ENCODE assay signal across 8 cellular contexts in the genomic region with DNA sequence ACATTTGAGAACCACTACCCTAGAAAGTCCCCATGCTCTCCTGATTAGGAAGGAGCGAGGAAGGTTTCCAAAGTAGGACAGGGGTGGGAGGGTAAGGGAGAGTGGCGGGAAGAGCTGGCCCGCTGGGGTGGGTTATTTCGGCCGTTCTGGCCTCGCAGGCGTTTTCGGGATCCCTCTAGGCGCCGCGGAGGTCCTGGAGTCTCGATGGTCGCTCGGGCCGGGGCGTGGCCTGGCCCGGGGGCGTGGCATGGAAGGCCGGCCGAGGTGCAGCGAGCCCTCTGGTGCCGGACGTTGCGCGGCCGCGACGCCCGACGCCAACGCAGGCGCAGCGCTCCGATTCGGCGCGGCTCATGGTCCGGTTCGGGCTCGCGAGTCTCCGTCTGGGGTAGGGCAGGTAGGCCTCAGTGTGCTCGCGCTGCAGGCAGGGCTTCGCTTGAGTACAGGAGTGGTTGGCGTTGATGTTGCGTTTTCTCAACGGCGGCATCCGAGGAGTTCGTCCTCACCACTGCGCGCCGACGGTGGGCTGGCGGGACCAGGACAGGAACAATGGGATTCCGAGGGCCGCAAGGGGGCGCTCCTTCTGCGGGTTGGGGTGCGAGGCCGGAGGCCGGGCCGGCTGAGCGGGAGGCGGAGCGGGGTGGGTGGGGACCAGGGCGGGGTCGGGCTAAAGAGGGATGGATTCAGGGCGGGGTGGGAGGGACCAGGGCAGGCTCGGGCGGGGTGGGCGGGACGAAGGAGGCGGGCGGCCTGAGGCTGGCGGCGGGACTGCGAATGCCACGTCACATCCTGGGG. TPM values are rescaled to one million over a fixed set of nuclear protein-coding genes. Genes with fewer than 3 reads are reported as not detected.
DNase-seq lines count a peak whose midpoint lies in the region; ATAC-seq and TF ChIP-seq lines count a peak whose summit lies in the region.

A gene with protein sequence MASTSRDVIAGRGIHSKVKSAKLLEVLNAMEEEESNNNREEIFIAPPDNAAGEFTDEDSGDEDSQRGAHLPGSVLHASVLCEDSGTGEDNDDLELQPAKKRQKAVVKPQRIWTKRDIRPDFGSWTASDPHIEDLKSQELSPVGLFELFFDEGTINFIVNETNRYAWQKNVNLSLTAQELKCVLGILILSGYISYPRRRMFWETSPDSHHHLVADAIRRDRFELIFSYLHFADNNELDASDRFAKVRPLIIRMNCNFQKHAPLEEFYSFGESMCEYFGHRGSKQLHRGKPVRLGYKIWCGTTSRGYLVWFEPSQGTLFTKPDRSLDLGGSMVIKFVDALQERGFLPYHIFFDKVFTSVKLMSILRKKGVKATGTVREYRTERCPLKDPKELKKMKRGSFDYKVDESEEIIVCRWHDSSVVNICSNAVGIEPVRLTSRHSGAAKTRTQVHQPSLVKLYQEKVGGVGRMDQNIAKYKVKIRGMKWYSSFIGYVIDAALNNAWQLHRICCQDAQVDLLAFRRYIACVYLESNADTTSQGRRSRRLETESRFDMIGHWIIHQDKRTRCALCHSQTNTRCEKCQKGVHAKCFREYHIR (plus strand): TSS at position 287 of the 792 bp plus-strand sequence. CDS start 7,628 bp downstream, outside the sequence.

- H3K27ac ChIP-seq in cardiac muscle cell: peak within 1 kb of the TSS; percentile 100
- H3K27ac ChIP-seq in trophoblast cell (ENCODE audit: low read depth, low read length): peak within 1 kb of the TSS; percentile 82
- peak within 1 kb of the TSS; percentile 93 to 99 (median 96) for H3K27ac ChIP-seq in transverse colon

- no peaks in the 10 kb centered on the region for H3K36me3 ChIP-seq in cardiac muscle cell
- peaks cover 2 to 3% of the 10 kb centered on the region in 2 experiments for H3K36me3 ChIP-seq in trophoblast cell (ENCODE audit: control insufficient read depth in 1 of 2, insufficient read depth in 2 of 2, low read length in 2 of 2)
- no peaks in the 10 kb centered on the region for H3K36me3 ChIP-seq in transverse colon

- H3K4me2 ChIP-seq in trophoblast cell (ENCODE audit: low read length): peak within 1 kb of the TSS; percentile 87

- no peak within 1 kb of the TSS for H2BK12ac ChIP-seq in trophoblast cell (ENCODE audit: low read length)

- in situ Hi-C loops in transverse colon (cut with MboI; ENCODE audit: low pct_ligation_motif_present in 1 of 4, low pct_unique_long_range_greater_than_20kb in 1 of 4, low sequenced_read_pairs in 3 of 4): no loop called here

- TF ChIP-seq POLR2A in NB4 (IDR thresholded peaks at IDR 0.05; ENCODE audit: extremely low read depth, insufficient read length) (peak; percentile 53), transverse colon (IDR thresholded peaks at IDR 0.05) (peak; percentile 91)

- no peaks in the 10 kb centered on the region for H3K27me3 ChIP-seq in cardiac muscle cell
- H3K27me3 ChIP-seq in trophoblast cell (ENCODE audit: insufficient read depth, low read length): no peaks in the 10 kb centered on the region
- H3K27me3 ChIP-seq in transverse colon: peaks cover 7% of the 10 kb centered on the region

- H3K4me1 Mint-ChIP-seq in activated naive CD8-positive, alpha-beta T cell treated with anti-CD3 and anti-CD28 coated beads for 36 hours: peaks cover 19% of the 10 kb centered on the region

- H4K91ac ChIP-seq in trophoblast cell (ENCODE audit: low read depth, low read length): peak within 1 kb of the TSS; percentile 59

- peak within 1 kb of the TSS; percentile 77 for H2AFZ ChIP-seq in trophoblast cell (ENCODE audit: insufficient read depth, low read length, poor library complexity)

- H3K79me1 ChIP-seq in trophoblast cell (ENCODE audit: low read length): peaks cover 12% of the 10 kb centered on the region

- peak within 1 kb of the TSS; percentile 76 for H3K18ac ChIP-seq in trophoblast cell (ENCODE audit: low read length)

- TF ChIP-seq EP300 in transverse colon (IDR thresholded peaks at IDR 0.05; ENCODE audit: low read depth): no peak

- peak within 1 kb of the TSS; percentile 96 for H3K9ac ChIP-seq in trophoblast cell (ENCODE audit: low read length)

- DNase-seq in GM12864 (ENCODE audit: low read depth): peak; percentile 65
- peak; percentile 93 for DNase-seq in NB4 (ENCODE audit: low read depth)
- peak; percentile 97 for DNase-seq in activated naive CD8-positive, alpha-beta T cell treated with anti-CD3 and anti-CD28 coated beads for 36 hours
- peak; percentile 94 to 96 for DNase-seq in cardiac muscle cell (ENCODE audit: low read depth in 1 of 2, low spot score in 1 of 2)
- peak; percentile 91 to 93 for DNase-seq in trophoblast cell
- peak; percentile 96 for DNase-seq in transverse colon

- H3K9me3 Mint-ChIP-seq in activated naive CD8-positive, alpha-beta T cell treated with anti-CD3 and anti-CD28 coated beads for 36 hours: no peaks in the 10 kb centered on the region

- TF ChIP-seq CTCF in GM12864 (IDR thresholded peaks at IDR 0.05; ENCODE audit: low read depth, low read length, missing control alignments) (peak; percentile 76), NB4 (IDR thresholded peaks at IDR 0.05; ENCODE audit: low read depth, low read length) (peak; percentile 42), cardiac muscle cell (IDR thresholded peaks at IDR 0.05; ENCODE audit: low read depth, low read length) (peak; percentile 61), transverse colon (IDR thresholded peaks at IDR 0.05) (peak; percentile 60 to 92 (median 71))

- peak within 1 kb of the TSS; percentile 90 for H3K14ac ChIP-seq in trophoblast cell (ENCODE audit: low read length)

- peak within 1 kb of the TSS; percentile 52 for H3K4ac ChIP-seq in trophoblast cell (ENCODE audit: low read depth, low read length)

- WGBS in trophoblast cell (ENCODE audit: extremely low coverage, insufficient coverage, insufficient read length): no CpG with 5 or more reads among the region's 80 CpGs
- WGBS in transverse colon (ENCODE audit: low coverage in 1 of 2), 2 donors: 0% methylated on average over 39 of the region's 80 CpGs; no CpG with 5 or more reads in 1 of the 2 donors

- H3K27ac Mint-ChIP-seq in activated naive CD8-positive, alpha-beta T cell treated with anti-CD3 and anti-CD28 coated beads for 36 hours: peak within 1 kb of the TSS; percentile 97

- no peaks in the 10 kb centered on the region for H3K27me3 Mint-ChIP-seq in activated naive CD8-positive, alpha-beta T cell treated with anti-CD3 and anti-CD28 coated beads for 36 hours

- peak within 1 kb of the TSS; percentile 78 for H4K8ac ChIP-seq in trophoblast cell (ENCODE audit: low read depth, low read length)

- peak within 1 kb of the TSS; percentile 96 for H3K4me3 Mint-ChIP-seq in activated naive CD8-positive, alpha-beta T cell treated with anti-CD3 and anti-CD28 coated beads for 36 hours

- no peaks in the 10 kb centered on the region for H3K9me3 ChIP-seq in cardiac muscle cell (ENCODE audit: low read depth)
- H3K9me3 ChIP-seq in trophoblast cell (ENCODE audit: insufficient read depth, low read depth, low read length): no peaks in the 10 kb centered on the region
- H3K9me3 ChIP-seq in transverse colon: no peaks in the 10 kb centered on the region

- peak within 1 kb of the TSS; percentile 74 for H4K12ac ChIP-seq in trophoblast cell (ENCODE audit: low read depth, low read length)

- peaks cover 1% of the 10 kb centered on the region for H3K36me3 Mint-ChIP-seq in activated naive CD8-positive, alpha-beta T cell treated with anti-CD3 and anti-CD28 coated beads for 36 hours

- peak within 1 kb of the TSS; percentile 72 for H2BK5ac ChIP-seq in trophoblast cell (ENCODE audit: low read depth, low read length, poor library complexity)

- intact Hi-C loops in transverse colon (cut with DNase I; ENCODE audit: low total_unique reads): no loop called here

- H2BK120ac ChIP-seq in trophoblast cell (ENCODE audit: insufficient read depth, low read length, poor library complexity): peak within 1 kb of the TSS; percentile 60

- peak within 1 kb of the TSS; percentile 26 for H2AK5ac ChIP-seq in trophoblast cell (ENCODE audit: low read length)

- ATAC-seq in HG02588 (IDR thresholded peaks at IDR 0.05; ENCODE audit: unreplicated experiment) (peak; percentile 93), SK-N-SH treated with all-trans-retinoic acid at 6 μM for 48 hours (peak; percentile 98)

- peak within 1 kb of the TSS; percentile 90 for H3K4me3 ChIP-seq in GM12864 (ENCODE audit: low read depth, low read length)
- peak within 1 kb of the TSS; percentile 79 for H3K4me3 ChIP-seq in NB4 (ENCODE audit: low read depth, low read length)
- H3K4me3 ChIP-seq in cardiac muscle cell: peak within 1 kb of the TSS; percentile 55
- H3K4me3 ChIP-seq in trophoblast cell (ENCODE audit: low read depth, low read length): peak within 1 kb of the TSS; percentile 90
- peak within 1 kb of the TSS; percentile 55 to 96 (median 67) for H3K4me3 ChIP-seq in transverse colon

- no peak within 1 kb of the TSS for H3K23ac ChIP-seq in trophoblast cell (ENCODE audit: low read length)

- H3K4me1 ChIP-seq in cardiac muscle cell (ENCODE audit: low read depth) (peaks cover 12% of the 10 kb centered on the region), trophoblast cell (ENCODE audit: control insufficient read depth in 1 of 2, insufficient read depth in 2 of 2, low read length in 2 of 2) (peaks cover 3 to 7% of the 10 kb centered on the region in 2 experiments), transverse colon (peaks cover 0 to 14% (median 12%) of the 10 kb centered on the region in 4 donors)

- H3K79me2 ChIP-seq in trophoblast cell (ENCODE audit: control insufficient read depth, insufficient read depth, low read length, poor library complexity): peaks cover 6% of the 10 kb centered on the region

TF ChIP-seq in SK-N-SH treated with all-trans-retinoic acid at 6 μM for 48 hours, 23 proteins besides CTCF, POLR2A, EP300 and RAD21 (continues in another document):
- TF ChIP-seq RARB (CRISPR knock-in tag; IDR thresholded peaks at IDR 0.05): no peak
- TF ChIP-seq, protein P1, sequence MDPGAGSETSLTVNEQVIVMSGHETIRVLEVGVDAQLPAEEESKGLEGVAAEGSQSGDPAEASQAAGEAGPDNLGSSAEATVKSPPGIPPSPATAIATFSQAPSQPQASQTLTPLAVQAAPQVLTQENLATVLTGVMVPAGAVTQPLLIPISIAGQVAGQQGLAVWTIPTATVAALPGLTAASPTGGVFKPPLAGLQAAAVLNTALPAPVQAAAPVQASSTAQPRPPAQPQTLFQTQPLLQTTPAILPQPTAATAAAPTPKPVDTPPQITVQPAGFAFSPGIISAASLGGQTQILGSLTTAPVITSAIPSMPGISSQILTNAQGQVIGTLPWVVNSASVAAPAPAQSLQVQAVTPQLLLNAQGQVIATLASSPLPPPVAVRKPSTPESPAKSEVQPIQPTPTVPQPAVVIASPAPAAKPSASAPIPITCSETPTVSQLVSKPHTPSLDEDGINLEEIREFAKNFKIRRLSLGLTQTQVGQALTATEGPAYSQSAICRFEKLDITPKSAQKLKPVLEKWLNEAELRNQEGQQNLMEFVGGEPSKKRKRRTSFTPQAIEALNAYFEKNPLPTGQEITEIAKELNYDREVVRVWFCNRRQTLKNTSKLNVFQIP (CRISPR knock-in tag; IDR thresholded peaks at IDR 0.05; ENCODE audit: borderline replicate concordance, low read depth): 0 out of 2 replicates have a peak, but pooled peaks have one; percentile 73
- TF ChIP-seq BACH2 (CRISPR knock-in tag; IDR thresholded peaks at IDR 0.05; ENCODE audit: borderline replicate concordance): 0 out of 2 replicates have a peak, but pooled peaks have one; percentile 18

RNA-seq across cellular contexts. Expression of the gene that starts here (rescaled TPM):
- total RNA-seq in activated naive CD8-positive, alpha-beta T cell treated with anti-CD3 and anti-CD28 coated beads for 36 hours: 1 to 10 TPM; 3.6 to 4.4 TPM
- total RNA-seq in cardiac muscle cell (4.0 and 8.0 TPM in 2 replicates), transverse colon (10 to 100 TPM in 2 of 4 donors, 1 to 10 TPM in 2; 5.2 to 12.4 (median 9.7) TPM)
- polyA plus RNA-seq in cardiac muscle cell: 4.8 and 5.8 TPM in 2 replicates
- polyA plus RNA-seq in trophoblast cell (2013): 4.0 and 4.3 TPM in 2 replicates

Comparison
In these comparisons a context has a peak if more than half of its experiments do, and no peak if none do; other contexts are left out.
1. Peak in every context shown above with its lines: DNase-seq, ATAC-seq, H3K4me3 ChIP-seq and H3K27ac ChIP-seq.